14 cellular contexts compared by ENCODE assay signal in the genomic region with DNA sequence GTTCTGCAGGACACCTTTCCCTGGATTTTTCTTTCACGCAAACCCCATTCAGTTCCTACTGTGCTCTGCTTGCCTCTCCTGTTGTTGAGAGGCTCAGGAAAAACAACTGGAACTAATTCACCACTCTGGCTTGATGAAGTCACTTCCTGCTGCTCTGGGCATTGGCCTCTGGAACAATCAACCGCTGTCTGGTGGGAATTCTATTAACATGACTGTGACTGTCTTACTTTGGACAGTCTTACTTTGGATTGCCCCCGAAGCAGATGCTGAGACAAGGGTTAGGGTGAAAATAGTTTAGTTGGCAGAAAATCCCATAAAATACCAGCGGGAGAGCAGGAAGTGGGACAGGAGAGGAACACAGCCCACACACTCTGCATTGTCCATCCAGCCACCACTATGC.
DNase-seq lines count a peak whose midpoint lies in the region; ATAC-seq and TF ChIP-seq lines count a peak whose summit lies in the region.
"Had no signal": no experiment of that assay in that cellular context is flagged by ENCODE, and none has a peak within 500 bp of the region (broad histone marks: within the 10 kb centered on the region; RNA-seq: fewer than 3 reads in every experiment).

No MANE protein-coding gene starts in this region.

- H3K36me3 ChIP-seq in adipocyte (ENCODE audit: control insufficient read depth, insufficient read depth, low read length, severe bottlenecking) (no peaks in the 10 kb centered on the region), left lung (no peaks in the 10 kb centered on the region)

- no peak overlapping the region for H3K27ac ChIP-seq in left lung

- no peak overlapping the region for H3K9ac ChIP-seq in adipocyte (ENCODE audit: low read length)

- H3K27me3 ChIP-seq in adipocyte (replicated peaks; ENCODE audit: control insufficient read depth, insufficient read depth, low read length): no peaks in the 10 kb centered on the region
- no peaks in the 10 kb centered on the region for H3K27me3 ChIP-seq in left lung

- DNase-seq in GM04504 (ENCODE audit: low read depth): peak; percentile 69
- peak; percentile 37 for DNase-seq in adipocyte (ENCODE audit: low read depth)
- DNase-seq in glomerular endothelial cell (ENCODE audit: extremely low read depth, low read depth, low spot score): peak; percentile 18
- DNase-seq in putamen (ENCODE audit: low spot score): peak; percentile 75
- no peak for DNase-seq in NCI-H1417 treated with DMSO at 0.1 percent for 48 hours (lab: John Stamatoyannopoulos, UW)
- DNase-seq in left lung: no peak
- DNase-seq: activated CD4-positive, alpha-beta T cell treated with anti-CD3 and anti-CD28 coated beads, Interleukin-2, amount 10 ng/mL, durations not matched to agents 7 days and 5 days; activated effector memory CD4-positive, alpha-beta T cell treated with anti-CD3 and anti-CD28 coated beads, Interleukin-2, amount 50 U/mL, for 16 hours; NCI-H2029; stimulated activated CD4-positive, alpha-beta T cell treated with anti-CD3 and anti-CD28 coated beads, Interleukin-2, amount 100 ng/mL, for 48 hours; stimulated activated naive B cell treated with anti-CD40 and anti-IgM and Interleukin-4, amounts not matched to agents 10 μg/mL and 1 μg/mL and 100 μg/mL, for 72 hours had no signal

- intact Hi-C loops in left lung (cut with DNase I): no loop called here

- H3K4me3 ChIP-seq in adipocyte (ENCODE audit: low read length) (no peak overlapping the region), left lung (no peak overlapping the region)
- H3K4me3 ChIP-seq: K562 had no signal

- no peak for TF ChIP-seq CTCF in left lung (IDR thresholded peaks at IDR 0.05)

- H3K4me1 ChIP-seq in adipocyte (ENCODE audit: control insufficient read depth, insufficient read depth, low read length) (no peaks in the 10 kb centered on the region), left lung (peaks cover 0 to 4% of the 10 kb centered on the region in 2 donors)

- H3K9me3 ChIP-seq in adipocyte (ENCODE audit: control insufficient read depth, low read length) (no peaks in the 10 kb centered on the region), left lung (no peaks in the 10 kb centered on the region)

- TF ChIP-seq POLR2A in GM18505 (IDR thresholded peaks at IDR 0.05; ENCODE audit: borderline replicate concordance, extremely low read depth, insufficient read depth, insufficient read length): no peak

- ATAC-seq in left lung: no peak
- ATAC-seq in GM18505 (IDR thresholded peaks at IDR 0.05; ENCODE audit: unreplicated experiment): no peak
- ATAC-seq in HG03342 (IDR thresholded peaks at IDR 0.05; ENCODE audit: unreplicated experiment): no peak
- ATAC-seq: stimulated activated naive B cell treated with anti-CD40 and anti-IgM and Interleukin-4, amounts not matched to agents 10 μg/mL and 1 μg/mL and 100 μg/mL, for 72 hours had no signal

Comparison
In these comparisons a context has a peak if more than half of its experiments do, and no peak if none do; other contexts are left out.
1. DNase-seq: peak in GM04504 (single experiment), adipocyte (single experiment), glomerular endothelial cell (single experiment) and putamen (single experiment); none in NCI-H1417 treated with DMSO at 0.1 percent for 48 hours (single experiment) and left lung (0 of 2).